In genomic region chr1:41714613-41715389, GRCh38 we compare ENCODE assay signal across 14 cellular contexts.
DNase-seq lines count a peak whose midpoint lies in the region; ATAC-seq and TF ChIP-seq lines count a peak whose summit lies in the region.
"Had no signal": no experiment of that assay in that cellular context is flagged by ENCODE, and none has a peak within 500 bp of the region (broad histone marks: within the 10 kb centered on the region; RNA-seq: fewer than 3 reads in every experiment).

No MANE protein-coding gene starts in this region.

- H3K4me1 Mint-ChIP-seq in activated T-helper 17 cell treated with anti-CD3 and anti-CD28 coated beads, Interleukin-2, amount 50 U/mL, for 72 hours: peaks cover 6% of the 10 kb centered on the region
- peaks cover 17% of the 10 kb centered on the region for H3K4me1 Mint-ChIP-seq in activated naive CD8-positive, alpha-beta T cell treated with anti-CD3 and anti-CD28 coated beads, Interleukin-2, amount 50 U/mL, for 24 hours

- no peak for TF ChIP-seq CTCF in AG10803 (conservative IDR thresholded peaks at IDR 0.05; ENCODE audit: low read length)

- no peak for ATAC-seq in activated T-helper 17 cell treated with anti-CD3 and anti-CD28 coated beads, Interleukin-2, amount 50 U/mL, for 72 hours (replicated peaks)
- no peak for ATAC-seq in HG02973 (IDR thresholded peaks at IDR 0.05; ENCODE audit: unreplicated experiment)
- ATAC-seq in activated naive CD8-positive, alpha-beta T cell treated with anti-CD3 and anti-CD28 coated beads, Interleukin-2, amount 50 U/mL, for 24 hours: no peak
- ATAC-seq: mucosa of descending colon had no signal

- H3K9me3 Mint-ChIP-seq in activated T-helper 17 cell treated with anti-CD3 and anti-CD28 coated beads, Interleukin-2, amount 50 U/mL, for 72 hours: no peaks in the 10 kb centered on the region
- no peaks in the 10 kb centered on the region for H3K9me3 Mint-ChIP-seq in activated naive CD8-positive, alpha-beta T cell treated with anti-CD3 and anti-CD28 coated beads, Interleukin-2, amount 50 U/mL, for 24 hours

- no peaks in the 10 kb centered on the region for H3K36me3 Mint-ChIP-seq in activated T-helper 17 cell treated with anti-CD3 and anti-CD28 coated beads, Interleukin-2, amount 50 U/mL, for 72 hours (ENCODE audit: low read depth)
- H3K36me3 Mint-ChIP-seq in activated naive CD8-positive, alpha-beta T cell treated with anti-CD3 and anti-CD28 coated beads, Interleukin-2, amount 50 U/mL, for 24 hours (ENCODE audit: low read depth): no peaks in the 10 kb centered on the region

- peak overlapping the region; percentile 68 for H3K27ac Mint-ChIP-seq in activated T-helper 17 cell treated with anti-CD3 and anti-CD28 coated beads, Interleukin-2, amount 50 U/mL, for 72 hours
- no peak overlapping the region for H3K27ac Mint-ChIP-seq in activated naive CD8-positive, alpha-beta T cell treated with anti-CD3 and anti-CD28 coated beads, Interleukin-2, amount 50 U/mL, for 24 hours

- no peak overlapping the region for H3K4me3 ChIP-seq in AG10803 (ENCODE audit: low read length)
- H3K4me3 ChIP-seq: cardiac muscle cell, mucosa of descending colon had no signal

- H3K4me3 Mint-ChIP-seq in activated T-helper 17 cell treated with anti-CD3 and anti-CD28 coated beads, Interleukin-2, amount 50 U/mL, for 72 hours: no peak overlapping the region
- no peak overlapping the region for H3K4me3 Mint-ChIP-seq in activated naive CD8-positive, alpha-beta T cell treated with anti-CD3 and anti-CD28 coated beads, Interleukin-2, amount 50 U/mL, for 24 hours

- no peaks in the 10 kb centered on the region for H3K27me3 Mint-ChIP-seq in activated T-helper 17 cell treated with anti-CD3 and anti-CD28 coated beads, Interleukin-2, amount 50 U/mL, for 72 hours
- no peaks in the 10 kb centered on the region for H3K27me3 Mint-ChIP-seq in activated naive CD8-positive, alpha-beta T cell treated with anti-CD3 and anti-CD28 coated beads, Interleukin-2, amount 50 U/mL, for 24 hours

- DNase-seq in AG10803 (ENCODE audit: low read depth): peak; percentile 11
- peak; percentile 37 for DNase-seq in M059J (ENCODE audit: low read depth)
- peak; percentile 34 for DNase-seq in left kidney (ENCODE audit: low read depth, low spot score)
- no peak for DNase-seq in activated naive CD8-positive, alpha-beta T cell treated with anti-CD3 and anti-CD28 coated beads, Interleukin-2, amount 50 U/mL, for 24 hours
- no peak for DNase-seq in RPMI8226
- DNase-seq in NCI-H2107 (lab: John Stamatoyannopoulos, UW): no peak
- DNase-seq: activated naive CD4-positive, alpha-beta T cell; mucosa of descending colon; NCI-H526; stimulated activated CD8-positive, alpha-beta memory T cell treated with anti-CD3 and anti-CD28 coated beads, Interleukin-4, amount 100 ng/mL, for 48 hours; trophoblast cell had no signal

Comparison
In these comparisons a context has a peak if more than half of its experiments do, and no peak if none do; other contexts are left out.
1. DNase-seq: peak in AG10803 (single experiment), M059J (single experiment) and left kidney (single experiment); none in activated naive CD8-positive, alpha-beta T cell treated with anti-CD3 and anti-CD28 coated beads, Interleukin-2, amount 50 U/mL, for 24 hours (single experiment), RPMI8226 (single experiment) and NCI-H2107 (single experiment).